Comparison of ENCODE assay signal across 7 cellular contexts in the genomic region with DNA sequence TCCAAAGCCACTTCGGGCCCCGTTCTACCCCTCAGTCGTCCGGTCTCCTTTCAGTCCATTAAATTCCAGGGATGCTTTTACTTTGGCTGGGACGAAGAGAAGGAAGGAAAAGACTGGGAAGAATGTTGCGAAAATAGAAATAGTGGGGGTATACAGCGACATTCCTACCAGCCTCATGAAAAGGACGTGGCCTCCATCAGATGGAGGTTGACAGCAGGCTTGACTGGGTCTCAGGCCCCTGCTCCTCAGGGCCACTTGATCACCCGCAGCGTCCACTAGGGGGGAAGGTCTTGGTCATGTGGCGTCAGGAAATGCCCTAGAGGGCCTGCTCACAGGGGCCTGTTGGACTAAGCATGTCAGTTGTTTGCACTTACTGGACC. TPM values are rescaled to one million over a fixed set of nuclear protein-coding genes. Genes with fewer than 3 reads are reported as not detected.
DNase-seq lines count a peak whose midpoint lies in the region; ATAC-seq, FAIRE-seq and TF ChIP-seq lines count a peak whose summit lies in the region.

No MANE protein-coding gene starts in this region.

- H3K9me3 ChIP-seq in mammary epithelial cell (replicated peaks; ENCODE audit: insufficient read depth, low read length): no peaks in the 10 kb centered on the region
- H3K9me3 ChIP-seq in gastrocnemius medialis: no peaks in the 10 kb centered on the region

- H3K36me3 ChIP-seq in mammary epithelial cell (ENCODE audit: insufficient read depth, low read length): no peaks in the 10 kb centered on the region
- no peaks in the 10 kb centered on the region for H3K36me3 ChIP-seq in gastrocnemius medialis

- intact Hi-C loops in mammary epithelial cell (cut with micrococcal nuclease) (loop anchor here (2.0 to 10.0 kb wide), 6 partner anchors 71 to 474 kb away; no protein-coding TSS in a partner anchor), gastrocnemius medialis (cut with DNase I; ENCODE audit: low total_unique reads) (loop anchor here (2.0 to 10.0 kb wide), 2 partner anchors 192 to 222 kb away; no protein-coding TSS in a partner anchor)

- H3K79me2 ChIP-seq in mammary epithelial cell (ENCODE audit: insufficient read depth, low read length): peaks cover 37% of the 10 kb centered on the region

- TF ChIP-seq CTCF in mammary epithelial cell (conservative IDR thresholded peaks at IDR 0.05 in 1 of 2, IDR thresholded peaks at IDR 0.05 in 1 of 2; ENCODE audit: extremely low read depth in 1 of 2, insufficient read depth in 1 of 2, low read depth in 1 of 2, low read length in 2 of 2): peak; percentile 50 to 54
- TF ChIP-seq CTCF in gastrocnemius medialis (IDR thresholded peaks at IDR 0.05 in 4 of 5, conservative IDR thresholded peaks at IDR 0.05 in 1 of 5): peak; percentile 27 to 46 (median 34)

- 0% methylated on average over 9 of the region's 11 CpGs for WGBS in mammary epithelial cell (ENCODE audit: low coverage, missing lambda C conversion rate)

- H3K4me3 ChIP-seq in mammary epithelial cell (replicated peaks in 1 of 3; ENCODE audit: insufficient read depth in 1 of 3, low read depth in 2 of 3, low read length in 3 of 3) (peak overlapping the region; percentile 41 to 98 (median 78)), gastrocnemius medialis (peak overlapping the region; percentile 76 to 98 (median 92))

- H2AFZ ChIP-seq in mammary epithelial cell (ENCODE audit: low read depth, low read length): peak overlapping the region; percentile 90

- no peaks in the 10 kb centered on the region for H3K27me3 ChIP-seq in mammary epithelial cell (ENCODE audit: insufficient read depth, low read length)
- no peaks in the 10 kb centered on the region for H3K27me3 ChIP-seq in gastrocnemius medialis

- in situ Hi-C loops in mammary epithelial cell (cut with MboI; ENCODE audit: low sequenced_read_pairs in 2 of 2): loop anchor here in 1 of 2 donors (25.0 kb wide), 2 partner anchors 224 to 549 kb away; no protein-coding TSS in a partner anchor
- in situ Hi-C loops in gastrocnemius medialis (cut with MboI; ENCODE audit: low sequenced_read_pairs in 4 of 4): no loop called here

- H3K27ac ChIP-seq in mammary epithelial cell (ENCODE audit: insufficient read depth, low read depth, low read length) (peak overlapping the region; percentile 80), gastrocnemius medialis (peak overlapping the region; percentile 89 to 95 (median 94))

- H3K4me2 ChIP-seq in mammary epithelial cell (ENCODE audit: insufficient read depth, low read depth, low read length): peak overlapping the region; percentile 69

- peak; percentile 81 for DNase-seq in EL
- DNase-seq in HTR-8/SVneo (ENCODE audit: insufficient read length, low spot score): peak; percentile 69
- peak; percentile 26 for DNase-seq in RPMI8226
- DNase-seq in mammary epithelial cell: peak; percentile 54
- DNase-seq in iPS-NIHi11 (ENCODE audit: low spot score): peak; percentile 55
- DNase-seq in gastrocnemius medialis: peak; percentile 19 to 60

- H3K9ac ChIP-seq in mammary epithelial cell (ENCODE audit: insufficient read depth, low read length): peak overlapping the region; percentile 86

- peak; percentile 82 for FAIRE-seq in HTR-8/SVneo (lab: Jason Lieb, UNC)

- ATAC-seq in GM21423 (IDR thresholded peaks at IDR 0.05; ENCODE audit: unreplicated experiment) (peak; percentile 43), gastrocnemius medialis (peak; percentile 32 to 61)

- H4K20me1 ChIP-seq in mammary epithelial cell (ENCODE audit: insufficient read depth, low read length): no peaks in the 10 kb centered on the region

- dilution Hi-C loops in mammary epithelial cell (cut with HindIII; ENCODE audit: low sequenced_read_pairs): no loop called here

- H3K4me1 ChIP-seq in mammary epithelial cell (ENCODE audit: insufficient read depth, low read length) (peaks cover 9% of the 10 kb centered on the region), gastrocnemius medialis (peaks cover 27 to 28% of the 10 kb centered on the region in 2 donors)

- CTCF ChIA-PET in mammary epithelial cell (lab: Charles Lee; ENCODE audit: low non-redundant PET): no interaction called here

- TF ChIP-seq POLR2A in gastrocnemius medialis (IDR thresholded peaks at IDR 0.05): peak in 1 of 2 donors; percentile 2

- BruUV-seq in mammary epithelial cell (replicated peaks; lab: Mats Ljungman, UMichigan): TSS peak; percentile 84

RNA-seq across cellular contexts. Expression of gene ANKRD50, which starts 0.7 kb away (rescaled TPM):
- total RNA-seq in mammary epithelial cell: 10 to 100 TPM; 21.6 to 34.3 TPM
- 7.3 TPM for polyA plus RNA-seq in mammary epithelial cell
- 32.4 TPM for polyA minus RNA-seq in mammary epithelial cell
- 1 to 10 TPM; 2.5 to 4.2 (median 3.3) TPM for total RNA-seq in gastrocnemius medialis

Comparison
In these comparisons a context has a peak if more than half of its experiments do, and no peak if none do; other contexts are left out.
1. Peak in every context shown above with its lines: DNase-seq, ATAC-seq, H3K4me3 ChIP-seq and H3K27ac ChIP-seq.
2. DNase-seq: peak in every context shown above with its lines; median percentile 81 in EL; 69 in HTR-8/SVneo; 55 in iPS-NIHi11; 54 in mammary epithelial cell; 40 in gastrocnemius medialis; 26 in RPMI8226.
3. RNA of gene ANKRD50, which starts 0.7 kb away (total RNA-seq): 21.6 to 34.3 TPM in mammary epithelial cell; 2.5 to 4.2 TPM in gastrocnemius medialis; every median in the first group is over 4 times any median in the second.